In the genomic region with DNA sequence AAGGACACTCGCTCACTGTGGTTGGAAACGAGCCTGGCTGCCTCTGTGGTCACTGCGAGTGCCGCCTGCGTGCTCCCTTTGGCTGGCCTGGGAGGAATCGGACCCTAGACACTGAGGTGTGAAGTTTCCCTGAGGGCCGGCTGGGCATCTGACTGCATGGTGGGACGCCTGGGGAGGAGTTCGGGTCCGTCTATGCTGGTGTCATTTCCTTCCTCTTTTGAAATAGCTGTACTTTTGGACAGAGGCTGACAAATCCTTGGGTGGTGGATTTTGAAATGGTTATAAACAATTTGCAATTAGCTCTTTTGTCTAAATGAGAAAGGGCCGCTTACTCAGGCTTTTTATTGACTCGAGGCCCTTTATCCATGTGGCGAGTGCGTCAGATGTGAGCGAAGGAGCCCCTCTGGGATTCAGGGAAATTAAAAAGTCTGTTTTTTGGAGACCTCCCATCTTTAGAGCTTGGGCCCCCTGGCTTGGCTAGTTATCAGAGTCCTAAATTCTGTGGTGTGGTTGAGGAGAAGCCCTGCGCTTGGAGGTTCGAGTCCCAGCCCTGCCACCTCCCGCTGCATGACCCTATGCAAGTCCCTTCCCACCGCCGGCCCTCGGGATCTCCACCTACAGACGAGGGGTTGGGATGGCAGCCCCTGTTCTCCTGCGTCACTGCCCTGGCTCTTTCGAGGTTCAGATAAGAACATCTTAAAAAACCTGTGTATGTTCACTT, we compare ENCODE assay signal across 9 cellular contexts.
DNase-seq lines count a peak whose midpoint lies in the region; ATAC-seq and TF ChIP-seq lines count a peak whose summit lies in the region.
"Had no signal": no experiment of that assay in that cellular context is flagged by ENCODE, and none has a peak within 500 bp of the region (broad histone marks: within the 10 kb centered on the region; RNA-seq: fewer than 3 reads in every experiment).

No MANE protein-coding gene starts in this region.

- H3K4me1 ChIP-seq in Peyer's patch: peaks cover 0 to 15% (median 9%) of the 10 kb centered on the region in 4 donors

- peaks cover 16 to 35% (median 19%) of the 10 kb centered on the region in 4 donors for H3K4me1 Mint-ChIP-seq in naive thymus-derived CD8-positive, alpha-beta T cell

- peak overlapping the region in 7 of 10 donors; percentile 9 to 85 (median 58) for H3K27ac Mint-ChIP-seq in naive thymus-derived CD8-positive, alpha-beta T cell
- H3K27ac Mint-ChIP-seq: T-cell had no signal

- H3K4me3 ChIP-seq in Peyer's patch (no peak overlapping the region), fibroblast of mammary gland (ENCODE audit: control insufficient read depth, low read depth, low read length) (no peak overlapping the region)

- H3K36me3 ChIP-seq in Peyer's patch: no peaks in the 10 kb centered on the region

- no peaks in the 10 kb centered on the region for H3K27me3 Mint-ChIP-seq in naive thymus-derived CD8-positive, alpha-beta T cell
- H3K27me3 Mint-ChIP-seq: T-cell had no signal

- POLR2A ChIA-PET in naive thymus-derived CD8-positive, alpha-beta T cell (lab: Charles Lee): no interaction called here

- no peak for TF ChIP-seq CTCF in Peyer's patch (IDR thresholded peaks at IDR 0.05)
- TF ChIP-seq CTCF in fibroblast of mammary gland (conservative IDR thresholded peaks at IDR 0.05; ENCODE audit: control insufficient read depth, insufficient read depth, low read depth, low read length): no peak

- DNase-seq in CD1c-positive myeloid dendritic cell (ENCODE audit: extremely low spot score): peak; percentile 66
- peak; percentile 54 to 71 (median 56) for DNase-seq in Peyer's patch
- DNase-seq in fibroblast of mammary gland (ENCODE audit: low read depth): peak; percentile 35
- peak in 1 of 10 donors; percentile 27 for DNase-seq in naive thymus-derived CD8-positive, alpha-beta T cell
- no peak for DNase-seq in NCI-H2227 (lab: John Stamatoyannopoulos, UW; ENCODE audit: unreplicated experiment)
- no peak for DNase-seq in HuH-7 (ENCODE audit: low spot score)
- DNase-seq in DMS79 (lab: John Stamatoyannopoulos, UW): no peak

- H3K4me3 Mint-ChIP-seq in naive thymus-derived CD8-positive, alpha-beta T cell: no peak overlapping the region
- H3K4me3 Mint-ChIP-seq: T-cell had no signal

- no peaks in the 10 kb centered on the region for H3K9me3 ChIP-seq in Peyer's patch

- H3K9me3 Mint-ChIP-seq in naive thymus-derived CD8-positive, alpha-beta T cell: no peaks in the 10 kb centered on the region
- H3K9me3 Mint-ChIP-seq: T-cell had no signal

- H3K36me3 Mint-ChIP-seq in naive thymus-derived CD8-positive, alpha-beta T cell: peaks cover 0 to 27% (median 7%) of the 10 kb centered on the region in 3 donors

- TF ChIP-seq POLR2A in Peyer's patch (IDR thresholded peaks at IDR 0.05): no peak

- no peak for ATAC-seq in naive thymus-derived CD8-positive, alpha-beta T cell
- ATAC-seq in HG02840 (IDR thresholded peaks at IDR 0.05; ENCODE audit: low FRiP score, unreplicated experiment): no peak
- ATAC-seq: T-cell had no signal

- no peaks in the 10 kb centered on the region for H3K27me3 ChIP-seq in Peyer's patch

- peak overlapping the region; percentile 34 to 78 (median 72) for H3K27ac ChIP-seq in Peyer's patch

Comparison
In these comparisons a context has a peak if more than half of its experiments do, and no peak if none do; other contexts are left out.
1. DNase-seq: peak in CD1c-positive myeloid dendritic cell (single experiment), Peyer's patch (3 of 3) and fibroblast of mammary gland (single experiment); none in NCI-H2227 (single experiment), HuH-7 (single experiment) and DMS79 (single experiment).